Comparison of ENCODE assay signal across 1 cellular context in genomic region chr20:54431545-54431944, GRCh38.
TF ChIP-seq lines count a peak whose summit lies in the region.

No MANE protein-coding gene starts in this region.

TF ChIP-seq in GM23338, 12 proteins besides CTCF, POLR2A, EP300 and RAD21 (continued from another document):
- TF ChIP-seq REST (IDR thresholded peaks at IDR 0.05; ENCODE audit: unreplicated experiment) = no peak
- TF ChIP-seq ZNF114 (CRISPR knock-in tag; IDR thresholded peaks at IDR 0.05) = no peak
- TF ChIP-seq ETS1 (IDR thresholded peaks at IDR 0.05) = no peak
- no peak for TF ChIP-seq JUNB (IDR thresholded peaks at IDR 0.05; ENCODE audit: unreplicated experiment)
- TF ChIP-seq, protein P1, sequence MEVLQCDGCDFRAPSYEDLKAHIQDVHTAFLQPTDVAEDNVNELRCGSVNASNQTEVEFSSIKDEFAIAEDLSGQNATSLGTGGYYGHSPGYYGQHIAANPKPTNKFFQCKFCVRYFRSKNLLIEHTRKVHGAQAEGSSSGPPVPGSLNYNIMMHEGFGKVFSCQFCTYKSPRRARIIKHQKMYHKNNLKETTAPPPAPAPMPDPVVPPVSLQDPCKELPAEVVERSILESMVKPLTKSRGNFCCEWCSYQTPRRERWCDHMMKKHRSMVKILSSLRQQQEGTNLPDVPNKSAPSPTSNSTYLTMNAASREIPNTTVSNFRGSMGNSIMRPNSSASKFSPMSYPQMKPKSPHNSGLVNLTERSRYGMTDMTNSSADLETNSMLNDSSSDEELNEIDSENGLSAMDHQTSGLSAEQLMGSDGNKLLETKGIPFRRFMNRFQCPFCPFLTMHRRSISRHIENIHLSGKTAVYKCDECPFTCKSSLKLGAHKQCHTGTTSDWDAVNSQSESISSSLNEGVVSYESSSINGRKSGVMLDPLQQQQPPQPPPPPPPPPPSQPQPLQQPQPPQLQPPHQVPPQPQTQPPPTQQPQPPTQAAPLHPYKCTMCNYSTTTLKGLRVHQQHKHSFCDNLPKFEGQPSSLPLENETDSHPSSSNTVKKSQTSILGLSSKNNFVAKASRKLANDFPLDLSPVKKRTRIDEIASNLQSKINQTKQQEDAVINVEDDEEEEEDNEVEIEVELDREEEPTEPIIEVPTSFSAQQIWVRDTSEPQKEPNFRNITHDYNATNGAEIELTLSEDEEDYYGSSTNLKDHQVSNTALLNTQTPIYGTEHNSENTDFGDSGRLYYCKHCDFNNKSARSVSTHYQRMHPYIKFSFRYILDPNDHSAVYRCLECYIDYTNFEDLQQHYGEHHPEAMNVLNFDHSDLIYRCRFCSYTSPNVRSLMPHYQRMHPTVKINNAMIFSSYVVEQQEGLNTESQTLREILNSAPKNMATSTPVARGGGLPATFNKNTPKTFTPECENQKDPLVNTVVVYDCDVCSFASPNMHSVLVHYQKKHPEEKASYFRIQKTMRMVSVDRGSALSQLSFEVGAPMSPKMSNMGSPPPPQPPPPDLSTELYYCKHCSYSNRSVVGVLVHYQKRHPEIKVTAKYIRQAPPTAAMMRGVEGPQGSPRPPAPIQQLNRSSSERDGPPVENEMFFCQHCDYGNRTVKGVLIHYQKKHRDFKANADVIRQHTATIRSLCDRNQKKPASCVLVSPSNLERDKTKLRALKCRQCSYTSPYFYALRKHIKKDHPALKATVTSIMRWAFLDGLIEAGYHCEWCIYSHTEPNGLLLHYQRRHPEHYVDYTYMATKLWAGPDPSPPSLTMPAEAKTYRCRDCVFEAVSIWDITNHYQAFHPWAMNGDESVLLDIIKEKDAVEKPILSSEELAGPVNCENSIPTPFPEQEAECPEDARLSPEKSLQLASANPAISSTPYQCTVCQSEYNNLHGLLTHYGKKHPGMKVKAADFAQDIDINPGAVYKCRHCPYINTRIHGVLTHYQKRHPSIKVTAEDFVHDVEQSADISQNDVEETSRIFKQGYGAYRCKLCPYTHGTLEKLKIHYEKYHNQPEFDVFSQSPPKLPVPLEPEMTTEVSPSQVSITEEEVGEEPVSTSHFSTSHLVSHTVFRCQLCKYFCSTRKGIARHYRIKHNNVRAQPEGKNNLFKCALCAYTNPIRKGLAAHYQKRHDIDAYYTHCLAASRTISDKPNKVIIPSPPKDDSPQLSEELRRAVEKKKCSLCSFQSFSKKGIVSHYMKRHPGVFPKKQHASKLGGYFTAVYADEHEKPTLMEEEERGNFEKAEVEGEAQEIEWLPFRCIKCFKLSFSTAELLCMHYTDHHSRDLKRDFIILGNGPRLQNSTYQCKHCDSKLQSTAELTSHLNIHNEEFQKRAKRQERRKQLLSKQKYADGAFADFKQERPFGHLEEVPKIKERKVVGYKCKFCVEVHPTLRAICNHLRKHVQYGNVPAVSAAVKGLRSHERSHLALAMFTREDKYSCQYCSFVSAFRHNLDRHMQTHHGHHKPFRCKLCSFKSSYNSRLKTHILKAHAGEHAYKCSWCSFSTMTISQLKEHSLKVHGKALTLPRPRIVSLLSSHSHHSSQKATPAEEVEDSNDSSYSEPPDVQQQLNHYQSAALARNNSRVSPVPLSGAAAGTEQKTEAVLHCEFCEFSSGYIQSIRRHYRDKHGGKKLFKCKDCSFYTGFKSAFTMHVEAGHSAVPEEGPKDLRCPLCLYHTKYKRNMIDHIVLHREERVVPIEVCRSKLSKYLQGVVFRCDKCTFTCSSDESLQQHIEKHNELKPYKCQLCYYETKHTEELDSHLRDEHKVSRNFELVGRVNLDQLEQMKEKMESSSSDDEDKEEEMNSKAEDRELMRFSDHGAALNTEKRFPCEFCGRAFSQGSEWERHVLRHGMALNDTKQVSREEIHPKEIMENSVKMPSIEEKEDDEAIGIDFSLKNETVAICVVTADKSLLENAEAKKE (CRISPR knock-in tag; IDR thresholded peaks at IDR 0.05) = no peak
- TF ChIP-seq CREB1 (CRISPR knock-in tag; IDR thresholded peaks at IDR 0.05; ENCODE audit: low read depth) = no peak
- no peak for TF ChIP-seq NANOG (IDR thresholded peaks at IDR 0.05; ENCODE audit: borderline replicate concordance)
- TF ChIP-seq EZH2phosphoT487 (IDR thresholded peaks at IDR 0.05; ENCODE audit: unreplicated experiment) = no peak
- TF ChIP-seq STAT1 (IDR thresholded peaks at IDR 0.05; ENCODE audit: unreplicated experiment) = no peak
- no peak for TF ChIP-seq EZH2 (IDR thresholded peaks at IDR 0.05; ENCODE audit: low read depth, unreplicated experiment)
